Comparison of ENCODE assay signal across 2 cellular contexts in genomic region chr11:88790179-88790578, GRCh38.
TF ChIP-seq lines count a peak whose summit lies in the region.

No MANE protein-coding gene starts in this region.

TF ChIP-seq in HepG2, 621 proteins besides CTCF, POLR2A, EP300 and RAD21 (continued from another document):
- TF ChIP-seq, protein P1, sequence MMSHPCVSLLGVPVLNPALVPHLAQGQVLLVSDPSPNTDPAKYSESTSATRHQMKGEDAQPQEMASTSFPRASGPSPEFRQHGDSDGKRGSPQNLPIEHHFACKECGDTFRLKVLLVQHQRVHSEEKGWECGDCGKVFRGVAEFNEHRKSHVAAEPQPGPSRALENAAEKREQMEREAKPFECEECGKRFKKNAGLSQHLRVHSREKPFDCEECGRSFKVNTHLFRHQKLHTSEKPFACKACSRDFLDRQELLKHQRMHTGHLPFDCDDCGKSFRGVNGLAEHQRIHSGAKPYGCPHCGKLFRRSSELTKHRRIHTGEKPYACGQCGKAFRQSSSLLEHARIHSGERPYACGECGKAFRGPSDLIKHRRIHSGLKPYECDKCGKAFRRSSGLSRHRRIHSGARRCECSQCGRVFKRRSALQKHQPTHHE (CRISPR knock-in tag; IDR thresholded peaks at IDR 0.05; ENCODE audit: borderline replicate concordance) = no peak
- TF ChIP-seq TFAP4 (IDR thresholded peaks at IDR 0.05; ENCODE audit: borderline replicate concordance, low read depth) (no peak), REXO4 (CRISPR knock-in tag; IDR thresholded peaks at IDR 0.05; ENCODE audit: borderline replicate concordance) (no peak), ZKSCAN5 (CRISPR knock-in tag; IDR thresholded peaks at IDR 0.05) (no peak), ZNF563 (CRISPR knock-in tag; IDR thresholded peaks at IDR 0.05) (no peak), MAFK (conservative IDR thresholded peaks at IDR 0.05 in 1 of 2, IDR thresholded peaks at IDR 0.05 in 1 of 2; ENCODE audit: low read length in 2 of 2) (peak; percentile 88 to 97), ZNF577 (CRISPR knock-in tag; IDR thresholded peaks at IDR 0.05; ENCODE audit: borderline replicate concordance, low read depth) (no peak), TBL1XR1 (IDR thresholded peaks at IDR 0.05; ENCODE audit: borderline replicate concordance, low read length, partially characterized antibody) (no peak), ZKSCAN1 (IDR thresholded peaks at IDR 0.05; ENCODE audit: low read length) (no peak), MAFF (IDR thresholded peaks at IDR 0.05; ENCODE audit: low read depth, low read length) (peak; percentile 95), HMG20A (CRISPR knock-in tag; IDR thresholded peaks at IDR 0.05; ENCODE audit: borderline replicate concordance) (no peak), SNAPC2 (CRISPR knock-in tag; IDR thresholded peaks at IDR 0.05) (no peak)
- TF ChIP-seq, protein P2, sequence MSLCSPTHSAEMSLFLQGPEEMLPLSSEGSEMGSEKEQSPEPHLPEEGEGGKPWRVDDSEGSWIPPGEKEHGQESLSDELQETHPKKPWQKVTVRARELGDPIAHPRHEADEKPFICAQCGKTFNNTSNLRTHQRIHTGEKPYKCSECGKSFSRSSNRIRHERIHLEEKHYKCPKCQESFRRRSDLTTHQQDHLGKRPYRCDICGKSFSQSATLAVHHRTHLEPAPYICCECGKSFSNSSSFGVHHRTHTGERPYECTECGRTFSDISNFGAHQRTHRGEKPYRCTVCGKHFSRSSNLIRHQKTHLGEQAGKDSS (CRISPR knock-in tag; IDR thresholded peaks at IDR 0.05; ENCODE audit: borderline replicate concordance, low read depth) = no peak
- TF ChIP-seq, protein P3, sequence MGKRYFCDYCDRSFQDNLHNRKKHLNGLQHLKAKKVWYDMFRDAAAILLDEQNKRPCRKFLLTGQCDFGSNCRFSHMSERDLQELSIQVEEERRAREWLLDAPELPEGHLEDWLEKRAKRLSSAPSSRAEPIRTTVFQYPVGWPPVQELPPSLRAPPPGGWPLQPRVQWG (CRISPR knock-in tag; IDR thresholded peaks at IDR 0.05; ENCODE audit: borderline replicate concordance, low read depth) = no peak
TF ChIP-seq in HepG2: peak in this region for 2.

TF ChIP-seq in K562, 482 proteins besides CTCF, POLR2A, EP300 and RAD21 (continued from another document):
- no peak for TF ChIP-seq ZNF318 (IDR thresholded peaks at IDR 0.05; ENCODE audit: borderline replicate concordance in 1 of 2, low read depth in 1 of 2)
TF ChIP-seq in K562: peak in this region for 5.
